Comparison of ENCODE assay signal across 7 cellular contexts in the genomic region with DNA sequence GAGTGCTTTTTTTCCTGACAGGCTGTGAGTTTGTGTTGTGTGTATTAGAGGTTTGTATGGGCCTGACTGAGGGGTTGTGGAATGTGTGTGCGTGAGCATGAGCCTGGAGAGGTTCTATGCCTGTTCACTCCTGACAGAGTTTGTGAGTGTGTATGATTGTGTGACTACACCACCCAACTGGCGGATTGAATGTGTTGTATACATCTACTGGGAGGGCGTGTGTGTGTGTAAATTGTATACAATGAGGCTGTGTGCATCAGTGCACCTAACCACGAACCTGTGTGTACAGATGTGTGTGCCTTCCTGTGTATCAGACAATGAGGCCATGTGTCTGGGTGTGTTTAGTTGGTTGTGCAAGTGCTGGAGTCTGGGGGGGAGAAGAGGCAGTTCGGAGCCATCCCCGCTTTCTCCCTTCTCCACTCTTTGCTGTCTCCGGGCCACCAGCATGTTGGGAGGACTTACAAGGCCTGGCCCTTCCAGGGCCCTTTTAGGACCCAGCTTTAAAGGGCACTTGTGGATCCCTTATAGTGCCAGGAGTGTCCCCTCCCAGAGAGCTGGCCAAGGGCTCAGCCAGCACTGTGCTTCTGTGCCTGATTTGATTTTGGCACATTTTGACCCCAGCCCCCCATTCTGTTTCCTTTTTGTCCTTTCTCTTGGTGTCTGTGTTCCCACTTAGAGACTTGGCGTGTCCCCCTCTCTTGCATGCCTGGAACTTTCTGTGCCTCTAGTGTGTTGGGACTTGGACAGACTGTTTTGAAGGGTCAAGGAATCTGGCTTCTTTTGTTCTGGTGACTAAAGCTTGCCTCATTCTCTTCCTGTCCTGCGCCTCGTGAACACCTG. TPM values are rescaled to one million over a fixed set of nuclear protein-coding genes. Genes with fewer than 3 reads are reported as not detected.
A peak's percentile ranks its signal among the peaks of the same experiment; 100 is the strongest.
DNase-seq lines count a peak whose midpoint lies in the region; ATAC-seq, FAIRE-seq and TF ChIP-seq lines count a peak whose summit lies in the region.

No MANE protein-coding gene starts in this region.

- H3K4me3 ChIP-seq in GM23248 (peak overlapping the region; percentile 82), fibroblast of lung (replicated peaks in 1 of 4; ENCODE audit: control extremely low read depth in 1 of 4, insufficient read depth in 1 of 4, low read depth in 3 of 4, low read length in 4 of 4) (peak overlapping the region; percentile 80 to 96 (median 90)), neural progenitor cell (peak overlapping the region; percentile 86)

- peaks cover 27% of the 10 kb centered on the region for H3K4me1 ChIP-seq in GM23248 (ENCODE audit: insufficient read depth)
- H3K4me1 ChIP-seq in fibroblast of lung (ENCODE audit: control insufficient read depth, extremely low read depth, insufficient read depth, low read length) = peaks cover 21% of the 10 kb centered on the region
- peaks cover 13% of the 10 kb centered on the region for H3K4me1 ChIP-seq in neural progenitor cell

- WGBS in GM23248 (ENCODE audit: low coverage in 1 of 2, low lambda C conversion rate in 2 of 2, missing lambda C conversion rate in 2 of 2), 2 experiments = 16% methylated on average over 10 of the region's 10 CpGs

- H3F3A ChIP-seq in GM23248 (ENCODE audit: insufficient read depth) (peaks cover 30% of the 10 kb centered on the region), neural progenitor cell (ENCODE audit: low read depth) (peaks cover 29% of the 10 kb centered on the region)

- peak overlapping the region; percentile 46 for H3K27ac Mint-ChIP-seq in neural progenitor cell

- peaks cover 5% of the 10 kb centered on the region for H3K9me3 Mint-ChIP-seq in neural progenitor cell

- H3K9ac ChIP-seq in GM23248 = peak overlapping the region; percentile 76
- peak overlapping the region; percentile 53 for H3K9ac ChIP-seq in fibroblast of lung (ENCODE audit: insufficient read depth, low read length)
- H3K9ac ChIP-seq in neural progenitor cell = no peak overlapping the region

- 0 out of 2 replicates have a peak, but pooled peaks cover 8% of the 10 kb centered on the region for H4K20me1 ChIP-seq in GM23248 (ENCODE audit: insufficient read depth)
- no peaks in the 10 kb centered on the region for H4K20me1 ChIP-seq in fibroblast of lung (ENCODE audit: control insufficient read depth, extremely low read depth, insufficient read depth, low read length)
- peaks cover 18% of the 10 kb centered on the region for H4K20me1 ChIP-seq in neural progenitor cell (ENCODE audit: low read depth)

- no peaks in the 10 kb centered on the region for H3K9me2 ChIP-seq in GM23248 (ENCODE audit: insufficient read depth)

- no peak for FAIRE-seq in GM19239 (lab: Jason Lieb, UNC)

- H3K4me2 ChIP-seq in GM23248 (ENCODE audit: unreplicated experiment) = peak overlapping the region; percentile 85
- peak overlapping the region; percentile 97 for H3K4me2 ChIP-seq in fibroblast of lung (ENCODE audit: extremely low read depth, insufficient read depth, low read length)
- peak overlapping the region; percentile 80 for H3K4me2 ChIP-seq in neural progenitor cell

- H3K4me3 Mint-ChIP-seq in neural progenitor cell = peak overlapping the region; percentile 96

- H3K79me2 ChIP-seq in GM23248 (ENCODE audit: insufficient read depth) (peaks cover 64% of the 10 kb centered on the region), fibroblast of lung (ENCODE audit: control insufficient read depth, insufficient read depth, low read length) (peaks cover 50% of the 10 kb centered on the region), neural progenitor cell (ENCODE audit: low read depth) (peaks cover 55% of the 10 kb centered on the region)

- H2AFZ ChIP-seq in GM23248 (peak overlapping the region; percentile 75), fibroblast of lung (ENCODE audit: low read length) (peak overlapping the region; percentile 66), neural progenitor cell (replicated peaks) (peak overlapping the region; percentile 8)

- H3K36me3 Mint-ChIP-seq in neural progenitor cell = peaks cover 5% of the 10 kb centered on the region

- DNase-seq in GM23248 (peak; percentile 73), SW480 (ENCODE audit: low spot score) (peak; percentile 70), fibroblast of lung (ENCODE audit: low read depth in 2 of 2) (peak; percentile 54 to 83), neural progenitor cell (ENCODE audit: low spot score) (peak; percentile 42), GM19239 (ENCODE audit: insufficient read length, low spot score) (no peak)
- no peak for DNase-seq in NK-92 treated with Interleukin-12 subunit alpha and Interleukin-12 subunit beta, amount 100 ng/mL, for 24 hours (lab: John Stamatoyannopoulos, UW)

- H3K9me3 ChIP-seq in GM23248 (ENCODE audit: low read depth) (no peaks in the 10 kb centered on the region), fibroblast of lung (ENCODE audit: control insufficient read depth, insufficient read depth, low read depth, low read length) (no peaks in the 10 kb centered on the region), neural progenitor cell (ENCODE audit: low read depth) (no peaks in the 10 kb centered on the region)

- no peaks in the 10 kb centered on the region for H3K27me3 Mint-ChIP-seq in neural progenitor cell (ENCODE audit: insufficient read depth, low read depth)

- H3K27ac ChIP-seq in GM23248 = peak overlapping the region; percentile 41
- H3K27ac ChIP-seq in fibroblast of lung (ENCODE audit: insufficient read depth, low read length) = peak overlapping the region; percentile 60
- H3K27ac ChIP-seq in neural progenitor cell = no peak overlapping the region

- H3K36me3 ChIP-seq in GM23248 (ENCODE audit: low read depth) = no peaks in the 10 kb centered on the region
- H3K36me3 ChIP-seq in fibroblast of lung (ENCODE audit: control insufficient read depth, insufficient read depth, low read length) = no peaks in the 10 kb centered on the region
- no peaks in the 10 kb centered on the region for H3K36me3 ChIP-seq in neural progenitor cell

- peaks cover 29% of the 10 kb centered on the region for H3K4me1 Mint-ChIP-seq in neural progenitor cell

- in situ Hi-C loops in GM23248 (cut with MboI) = no loop called here

- H3K27me3 ChIP-seq in GM23248 (replicated peaks; ENCODE audit: insufficient read depth) (no peaks in the 10 kb centered on the region), fibroblast of lung (ENCODE audit: control insufficient read depth, insufficient read depth, low read length) (no peaks in the 10 kb centered on the region), neural progenitor cell (peaks cover 11% of the 10 kb centered on the region)

- TF ChIP-seq CTCF in fibroblast of lung (conservative IDR thresholded peaks at IDR 0.05 in 1 of 2, IDR thresholded peaks at IDR 0.05 in 1 of 2; ENCODE audit: low read depth in 1 of 2, low read length in 2 of 2) (no peak), neural progenitor cell (IDR thresholded peaks at IDR 0.05) (no peak)

- no peak for ATAC-seq in GM21619 (IDR thresholded peaks at IDR 0.05; ENCODE audit: unreplicated experiment)

RNA-seq across cellular contexts. Expression of gene CTDSPL, which starts 1.3 kb away (rescaled TPM):
- 22.9 and 33.4 TPM in 2 replicates for total RNA-seq in GM23248 (2014; rRNA removed; shearing (Covaris generic))
- 6.0 and 7.1 TPM in 2 replicates for polyA plus RNA-seq in GM23248 (2016; fragmentation: Nextera tagmentation; extraction: Ambion mirVana)
- total RNA-seq in fibroblast of lung = 31.8 and 34.0 TPM in 2 replicates
- polyA plus RNA-seq in fibroblast of lung = 47.6 and 51.5 TPM in 2 replicates
- 34.9 and 37.6 TPM in 2 replicates for polyA plus RNA-seq in fibroblast of lung (2012)
- 37.2 and 107 TPM in 2 replicates for polyA minus RNA-seq in fibroblast of lung (ENCODE audit: low replicate concordance)
- 36.9 and 43.0 TPM in 2 replicates for total RNA-seq in neural progenitor cell (ENCODE audit: low replicate concordance)

Comparison
In these comparisons a context has a peak if more than half of its experiments do, and no peak if none do; other contexts are left out.
1. DNase-seq: peak in GM23248 (single experiment), SW480 (single experiment), fibroblast of lung (2 of 2) and neural progenitor cell (single experiment); none in NK-92 treated with Interleukin-12 subunit alpha and Interleukin-12 subunit beta, amount 100 ng/mL, for 24 hours (single experiment) and GM19239 (single experiment).
2. H2AFZ ChIP-seq: peak in every context shown above with its lines; median percentile 75 in GM23248; 66 in fibroblast of lung; 8 in neural progenitor cell.
3. Peak in every context shown above with its lines, with median percentiles within 50 percentile points of each other: H3K4me2 ChIP-seq and H3K4me3 ChIP-seq.